In genomic region chr3:58064923-58065638, GRCh38 we compare ENCODE assay signal across 12 cellular contexts. TPM values are rescaled to one million over a fixed set of nuclear protein-coding genes. Genes with fewer than 3 reads are reported as not detected.
DNase-seq lines count a peak whose midpoint lies in the region; ATAC-seq and TF ChIP-seq lines count a peak whose summit lies in the region.
"Had no signal": no experiment of that assay in that cellular context is flagged by ENCODE, and none has a peak within 500 bp of the region (broad histone marks: within the 10 kb centered on the region; RNA-seq: fewer than 3 reads in every experiment).

No MANE protein-coding gene starts in this region.

- no peaks in the 10 kb centered on the region for H3K27me3 Mint-ChIP-seq in CD8-positive, alpha-beta T cell (ENCODE audit: low read depth)

- H3K9me3 Mint-ChIP-seq in CD8-positive, alpha-beta T cell: no peaks in the 10 kb centered on the region

- H3K27me3 ChIP-seq in CD8-positive, alpha-beta T cell (ENCODE audit: insufficient read depth, low read length): no peaks in the 10 kb centered on the region
- no peaks in the 10 kb centered on the region for H3K27me3 ChIP-seq in RWPE2 (ENCODE audit: insufficient read depth, poor library complexity, severe bottlenecking)
- no peaks in the 10 kb centered on the region for H3K27me3 ChIP-seq in esophagus muscularis mucosa
- no peaks in the 10 kb centered on the region for H3K27me3 ChIP-seq in rectal smooth muscle tissue (ENCODE audit: control insufficient read depth, insufficient read depth, low read length)
- H3K27me3 ChIP-seq: SJCRH30, thyroid gland had no signal

- H3K9me3 ChIP-seq in CD8-positive, alpha-beta T cell (ENCODE audit: low read length): no peaks in the 10 kb centered on the region
- H3K9me3 ChIP-seq in RWPE2 (ENCODE audit: severe bottlenecking) (no peaks in the 10 kb centered on the region), esophagus muscularis mucosa (no peaks in the 10 kb centered on the region)
- H3K9me3 ChIP-seq: SJCRH30, thyroid gland had no signal

- no peak for DNase-seq in CD8-positive, alpha-beta T cell
- DNase-seq in RWPE2 (ENCODE audit: low spot score) (no peak), esophagus muscularis mucosa (ENCODE audit: extremely low spot score) (no peak), retina (no peak), NCI-H2107 treated with DMSO at 0.1 percent for 48 hours (lab: John Stamatoyannopoulos, UW; ENCODE audit: unreplicated experiment) (no peak)
- DNase-seq: activated CD8-positive, alpha-beta memory T cell treated with anti-CD3 and anti-CD28 coated beads, Interleukin-2, amount 10 ng/mL, durations not matched to agents 7 days and 5 days; occipital lobe; thyroid gland had no signal

- TF ChIP-seq POLR2A in esophagus muscularis mucosa (IDR thresholded peaks at IDR 0.05; ENCODE audit: low read depth): no peak

- H3K36me3 Mint-ChIP-seq in CD8-positive, alpha-beta T cell: no peaks in the 10 kb centered on the region
- H3K36me3 Mint-ChIP-seq: activated CD8-positive, alpha-beta memory T cell treated with anti-CD3 and anti-CD28 coated beads, Interleukin-2, amount 10 ng/mL, durations not matched to agents 7 days and 5 days had no signal

- peaks cover 8% of the 10 kb centered on the region for H3K4me1 ChIP-seq in CD8-positive, alpha-beta T cell (ENCODE audit: insufficient read depth, low read length)
- H3K4me1 ChIP-seq in RWPE2 (ENCODE audit: insufficient read depth, poor library complexity, severe bottlenecking): peaks cover 59% of the 10 kb centered on the region
- H3K4me1 ChIP-seq in esophagus muscularis mucosa: peaks cover 19 to 100% (median 97%) of the 10 kb centered on the region in 4 donors
- H3K4me1 ChIP-seq in rectal smooth muscle tissue (ENCODE audit: control insufficient read depth, insufficient read depth, low read length): peaks cover 49% of the 10 kb centered on the region

- no peak for TF ChIP-seq EP300 in esophagus muscularis mucosa (IDR thresholded peaks at IDR 0.05)

- no peak overlapping the region for H3K4me3 ChIP-seq in CD8-positive, alpha-beta T cell (ENCODE audit: low read depth, low read length)
- no peak overlapping the region for H3K4me3 ChIP-seq in RWPE2 (ENCODE audit: severe bottlenecking)
- no peak overlapping the region for H3K4me3 ChIP-seq in esophagus muscularis mucosa
- H3K4me3 ChIP-seq in rectal smooth muscle tissue (ENCODE audit: low read length): no peak overlapping the region
- H3K4me3 ChIP-seq: lung, SJCRH30, thyroid gland had no signal

- H3K27ac Mint-ChIP-seq in CD8-positive, alpha-beta T cell: peak overlapping the region; percentile 2
- H3K27ac Mint-ChIP-seq: activated CD8-positive, alpha-beta memory T cell treated with anti-CD3 and anti-CD28 coated beads, Interleukin-2, amount 10 ng/mL, durations not matched to agents 7 days and 5 days had no signal

- intact Hi-C loops in CD8-positive, alpha-beta T cell (cut with DNase I, micrococcal nuclease): no loop called here
- intact Hi-C loops in esophagus muscularis mucosa (cut with DNase I): loop anchor here (5.0 kb wide), 1 partner anchor 53 kb away; no protein-coding TSS in a partner anchor

- TF ChIP-seq CTCF in CD8-positive, alpha-beta T cell (IDR thresholded peaks at IDR 0.05): no peak
- TF ChIP-seq CTCF in RWPE2 (IDR thresholded peaks at IDR 0.05; ENCODE audit: poor library complexity, severe bottlenecking): no peak
- no peak for TF ChIP-seq CTCF in esophagus muscularis mucosa (IDR thresholded peaks at IDR 0.05)

- H3K9ac ChIP-seq in rectal smooth muscle tissue (ENCODE audit: low read length): no peak overlapping the region

- H3K27ac ChIP-seq in CD8-positive, alpha-beta T cell (ENCODE audit: low read depth, low read length): no peak overlapping the region
- H3K27ac ChIP-seq in RWPE2 (ENCODE audit: poor library complexity, severe bottlenecking) (peak overlapping the region; percentile 94), esophagus muscularis mucosa (replicated peaks in 1 of 4) (peak overlapping the region; percentile 79 to 86 (median 83)), rectal smooth muscle tissue (ENCODE audit: low read depth, low read length) (peak overlapping the region; percentile 81)
- H3K27ac ChIP-seq: SJCRH30 had no signal

- no peak for ATAC-seq in CD8-positive, alpha-beta T cell
- ATAC-seq in RWPE2 (ENCODE audit: low read depth) (no peak), GM21723 (IDR thresholded peaks at IDR 0.05; ENCODE audit: unreplicated experiment) (no peak)
- ATAC-seq: activated CD8-positive, alpha-beta memory T cell treated with anti-CD3 and anti-CD28 coated beads, Interleukin-2, amount 10 ng/mL, durations not matched to agents 7 days and 5 days had no signal

- H3K4me3 Mint-ChIP-seq in CD8-positive, alpha-beta T cell: no peak overlapping the region
- H3K4me3 Mint-ChIP-seq: activated CD8-positive, alpha-beta memory T cell treated with anti-CD3 and anti-CD28 coated beads, Interleukin-2, amount 10 ng/mL, durations not matched to agents 7 days and 5 days had no signal

- peaks cover 40% of the 10 kb centered on the region for H3K4me1 Mint-ChIP-seq in CD8-positive, alpha-beta T cell (ENCODE audit: low read depth)
- H3K4me1 Mint-ChIP-seq: activated CD8-positive, alpha-beta memory T cell treated with anti-CD3 and anti-CD28 coated beads, Interleukin-2, amount 10 ng/mL, durations not matched to agents 7 days and 5 days had no signal

- CTCF ChIA-PET in CD8-positive, alpha-beta T cell (lab: Charles Lee): no interaction called here

- H3K36me3 ChIP-seq in CD8-positive, alpha-beta T cell (ENCODE audit: insufficient read depth, low read length): no peaks in the 10 kb centered on the region
- H3K36me3 ChIP-seq in RWPE2 (ENCODE audit: low read depth) (peaks cover 84% of the 10 kb centered on the region), esophagus muscularis mucosa (no peaks in the 10 kb centered on the region), rectal smooth muscle tissue (ENCODE audit: control insufficient read depth, insufficient read depth, low read length) (no peaks in the 10 kb centered on the region)
- H3K36me3 ChIP-seq: SJCRH30, thyroid gland had no signal

- POLR2A ChIA-PET in CD8-positive, alpha-beta T cell (lab: Charles Lee): interaction anchor here (0.9 kb wide), 1 partner anchor 21 kb away, joined by 3 read pairs; no protein-coding TSS in a partner anchor

- 80% methylated on average over 6 of the region's 10 CpGs for WGBS in esophagus muscularis mucosa

RNA-seq across cellular contexts. Expression of gene FLNB, which starts 56.9 kb away (rescaled TPM):
- 10 to 100 TPM; 46.8 to 52.1 TPM for total RNA-seq in CD8-positive, alpha-beta T cell
- total RNA-seq in esophagus muscularis mucosa: 100 to 1,000 TPM in 2 of 4 donors, 10 to 100 TPM in 2; 61.9 to 114 (median 89.9) TPM
